In genomic region chr4:169909897-169910296, GRCh38 we compare ENCODE assay signal across 33 cellular contexts.
"Had no signal": no experiment of that assay in that cellular context is flagged by ENCODE, and none has a peak within 500 bp of the region (broad histone marks: within the 10 kb centered on the region; RNA-seq: fewer than 3 reads in every experiment).

No MANE protein-coding gene starts in this region.

- H3K9ac ChIP-seq: neural progenitor cell had no signal

- H3K4me2 ChIP-seq: neural progenitor cell had no signal

- H2AFZ ChIP-seq: neural progenitor cell had no signal

- H3K9me3 ChIP-seq: left ventricle myocardium inferior, mucosa of descending colon, neutrophil, ovary, sigmoid colon, spleen, stomach, testis, thyroid gland, transverse colon, upper lobe of left lung, vagina had no signal

- H3K4me1 ChIP-seq: left ventricle myocardium inferior, neural progenitor cell, sigmoid colon, spleen, stomach, testis, thyroid gland, transverse colon, upper lobe of left lung, vagina had no signal

- H3K4me3 ChIP-seq: left ventricle myocardium inferior, lung, mucosa of descending colon, neural progenitor cell, ovary, sigmoid colon, spleen, stomach, testis, thyroid gland, transverse colon, upper lobe of left lung, vagina had no signal

- H3K36me3 ChIP-seq: left ventricle myocardium inferior, neural progenitor cell, neutrophil, ovary, sigmoid colon, spleen, stomach, thyroid gland, transverse colon, upper lobe of left lung, vagina had no signal

- H3K4me1 Mint-ChIP-seq: naive thymus-derived CD4-positive, alpha-beta T cell; neural progenitor cell; stimulated activated memory B cell treated with anti-CD40 and anti-IgM and Interleukin-4, amounts not matched to agents 10 μg/mL and 1 μg/mL and 100 μg/mL, for 72 hours had no signal

- H3K9me3 Mint-ChIP-seq: natural killer cell treated with Interleukin-12 subunit alpha and Interleukin-12 subunit beta and Interleukin-15 and Interleukin-18, amount 100 ng/mL, for 72 hours; neural progenitor cell; stimulated activated memory B cell treated with anti-CD40 and anti-IgM and Interleukin-4, amounts not matched to agents 10 μg/mL and 1 μg/mL and 100 μg/mL, for 72 hours had no signal

- H3K36me3 Mint-ChIP-seq: naive thymus-derived CD4-positive, alpha-beta T cell; natural killer cell treated with Interleukin-12 subunit alpha and Interleukin-12 subunit beta and Interleukin-15 and Interleukin-18, amount 100 ng/mL, for 72 hours; neural progenitor cell; stimulated activated memory B cell treated with anti-CD40 and anti-IgM and Interleukin-4, amounts not matched to agents 10 μg/mL and 1 μg/mL and 100 μg/mL, for 72 hours had no signal

- H3K27me3 Mint-ChIP-seq: progenitor cell of endocrine pancreas; stimulated activated memory B cell treated with anti-CD40 and anti-IgM and Interleukin-4, amounts not matched to agents 10 μg/mL and 1 μg/mL and 100 μg/mL, for 72 hours had no signal

- DNase-seq: head of caudate nucleus; hippocampal formation; kidney glomerular epithelial cell; left colon; left ventricle myocardium inferior; midbrain; mucosa of descending colon; naive thymus-derived CD4-positive, alpha-beta T cell; occipital lobe; ovary; retina; right cardiac atrium; sigmoid colon; small intestine; spleen; stimulated activated CD4-positive, alpha-beta T cell treated with anti-CD3 and anti-CD28 coated beads, Interleukin-1b, Interleukin-23, amount 100 ng/mL, for 48 hours; stimulated activated CD4-positive, alpha-beta T cell treated with anti-CD3 and anti-CD28 coated beads, Interleukin-2, amount 100 ng/mL, for 48 hours; stimulated activated CD4-positive, alpha-beta T cell treated with anti-CD3 and anti-CD28 coated beads, Interleukin-4, amount 100 ng/mL, for 4 hours; stimulated activated CD8-positive, alpha-beta memory T cell treated with anti-CD3 and anti-CD28 coated beads, Interleukin-4, amount 100 ng/mL, for 48 hours; stimulated activated naive CD4-positive, alpha-beta T cell treated with Interleukin-2 at 50 U/mL for 16 hours; stomach; testis; thyroid gland; transverse colon; upper lobe of left lung had no signal

- H3K27me3 ChIP-seq: neural progenitor cell, ovary, sigmoid colon, spleen, stomach, testis, thyroid gland, transverse colon, upper lobe of left lung, vagina had no signal

- H3K27ac ChIP-seq: left ventricle myocardium inferior, neural progenitor cell, neutrophil, ovary, sigmoid colon, spleen, stomach, testis, thyroid gland, transverse colon, upper lobe of left lung, vagina had no signal

- FAIRE-seq: keratinocyte, small intestine had no signal

- ATAC-seq: left colon; mucosa of descending colon; naive thymus-derived CD4-positive, alpha-beta T cell; natural killer cell treated with Interleukin-12 subunit alpha and Interleukin-12 subunit beta and Interleukin-15 and Interleukin-18, amount 100 ng/mL, for 72 hours; right cardiac atrium; stimulated activated memory B cell treated with anti-CD40 and anti-IgM and Interleukin-4, amounts not matched to agents 10 μg/mL and 1 μg/mL and 100 μg/mL, for 72 hours had no signal

- H3K27ac Mint-ChIP-seq: naive thymus-derived CD4-positive, alpha-beta T cell; natural killer cell treated with Interleukin-12 subunit alpha and Interleukin-12 subunit beta and Interleukin-15 and Interleukin-18, amount 100 ng/mL, for 72 hours; neural progenitor cell; progenitor cell of endocrine pancreas; stimulated activated memory B cell treated with anti-CD40 and anti-IgM and Interleukin-4, amounts not matched to agents 10 μg/mL and 1 μg/mL and 100 μg/mL, for 72 hours had no signal

- H3K4me3 Mint-ChIP-seq: naive thymus-derived CD4-positive, alpha-beta T cell; natural killer cell treated with Interleukin-12 subunit alpha and Interleukin-12 subunit beta and Interleukin-15 and Interleukin-18, amount 100 ng/mL, for 72 hours; neural progenitor cell; stimulated activated memory B cell treated with anti-CD40 and anti-IgM and Interleukin-4, amounts not matched to agents 10 μg/mL and 1 μg/mL and 100 μg/mL, for 72 hours had no signal
